ENCODE assay signal across 15 cellular contexts in genomic region chrX:40303256-40304077, GRCh38.
DNase-seq lines count a peak whose midpoint lies in the region; ATAC-seq and TF ChIP-seq lines count a peak whose summit lies in the region.
"Had no signal": no experiment of that assay in that cellular context is flagged by ENCODE, and none has a peak within 500 bp of the region (broad histone marks: within the 10 kb centered on the region; RNA-seq: fewer than 3 reads in every experiment).

No MANE protein-coding gene starts in this region.

- peaks cover 9% of the 10 kb centered on the region for H3K4me1 Mint-ChIP-seq in activated naive CD4-positive, alpha-beta T cell treated with anti-CD3 and anti-CD28 coated beads for 36 hours (ENCODE audit: low read depth)
- H3K4me1 Mint-ChIP-seq in activated naive CD4-positive, alpha-beta T cell treated with anti-CD3 and anti-CD28 coated beads, Interleukin-2, amount 10 ng/mL, durations not matched to agents 7 days and 5 days = peaks cover 3% of the 10 kb centered on the region
- H3K4me1 Mint-ChIP-seq in naive B cell = peaks cover 10 to 17% (median 16%) of the 10 kb centered on the region in 3 donors

- no peaks in the 10 kb centered on the region for H3K36me3 ChIP-seq in HEK293 (ENCODE audit: control insufficient read depth in 2 of 2, insufficient read depth in 1 of 2, low read length in 2 of 2)

- no peaks in the 10 kb centered on the region for H3K27me3 Mint-ChIP-seq in activated naive CD4-positive, alpha-beta T cell treated with anti-CD3 and anti-CD28 coated beads for 36 hours (ENCODE audit: low read depth)
- H3K27me3 Mint-ChIP-seq in activated naive CD4-positive, alpha-beta T cell treated with anti-CD3 and anti-CD28 coated beads, Interleukin-2, amount 10 ng/mL, durations not matched to agents 7 days and 5 days = no peaks in the 10 kb centered on the region
- H3K27me3 Mint-ChIP-seq in naive B cell = peaks cover 0 to 20% (median 0%) of the 10 kb centered on the region in 3 donors

- CTCF ChIA-PET in activated naive CD4-positive, alpha-beta T cell treated with anti-CD3 and anti-CD28 coated beads for 36 hours (lab: Charles Lee) = no interaction called here
- CTCF ChIA-PET in activated naive CD4-positive, alpha-beta T cell treated with anti-CD3 and anti-CD28 coated beads, Interleukin-2, amount 10 ng/mL, durations not matched to agents 7 days and 5 days (lab: Charles Lee) = no interaction called here
- CTCF ChIA-PET in HEK293 (lab: Yijun Ruan, JAX) = no interaction called here

- TF ChIP-seq POLR2A in lower leg skin (IDR thresholded peaks at IDR 0.05) = no peak

- H3K27ac ChIP-seq in HEK293 (ENCODE audit: extremely low read depth, low read depth, low read length) = no peak overlapping the region
- H3K27ac ChIP-seq: SK-N-MC had no signal

- 58 to 76% methylated on average over 4 of the region's 4 CpGs for WGBS in lower leg skin, 2 donors

- H3K27ac Mint-ChIP-seq in activated naive CD4-positive, alpha-beta T cell treated with anti-CD3 and anti-CD28 coated beads for 36 hours = no peak overlapping the region
- H3K27ac Mint-ChIP-seq in activated naive CD4-positive, alpha-beta T cell treated with anti-CD3 and anti-CD28 coated beads, Interleukin-2, amount 10 ng/mL, durations not matched to agents 7 days and 5 days = no peak overlapping the region
- peak overlapping the region in 5 of 6 donors; percentile 69 to 93 (median 78) for H3K27ac Mint-ChIP-seq in naive B cell

- H3K36me3 Mint-ChIP-seq in activated naive CD4-positive, alpha-beta T cell treated with anti-CD3 and anti-CD28 coated beads for 36 hours (ENCODE audit: low read depth) = no peaks in the 10 kb centered on the region
- H3K36me3 Mint-ChIP-seq in activated naive CD4-positive, alpha-beta T cell treated with anti-CD3 and anti-CD28 coated beads, Interleukin-2, amount 10 ng/mL, durations not matched to agents 7 days and 5 days = no peaks in the 10 kb centered on the region
- no peaks in the 10 kb centered on the region for H3K36me3 Mint-ChIP-seq in naive B cell

- POLR2A ChIA-PET in HEK293 (lab: Yijun Ruan, JAX) = no interaction called here

- no peak overlapping the region for H3K4me3 Mint-ChIP-seq in activated naive CD4-positive, alpha-beta T cell treated with anti-CD3 and anti-CD28 coated beads for 36 hours
- no peak overlapping the region for H3K4me3 Mint-ChIP-seq in activated naive CD4-positive, alpha-beta T cell treated with anti-CD3 and anti-CD28 coated beads, Interleukin-2, amount 10 ng/mL, durations not matched to agents 7 days and 5 days
- H3K4me3 Mint-ChIP-seq in naive B cell = peak overlapping the region in 3 of 8 donors; percentile 23 to 53 (median 46)

- peak; percentile 31 for DNase-seq in activated naive CD4-positive, alpha-beta T cell treated with anti-CD3 and anti-CD28 coated beads for 36 hours
- DNase-seq in activated naive CD4-positive, alpha-beta T cell treated with anti-CD3 and anti-CD28 coated beads, Interleukin-2, amount 10 ng/mL, durations not matched to agents 7 days and 5 days = no peak
- DNase-seq in SKM-1 (lab: John Stamatoyannopoulos, UW; ENCODE audit: unreplicated experiment) (peak; percentile 26), naive B cell (peak; percentile 11), lower leg skin (ENCODE audit: low spot score in 2 of 2) (no peak), NCI-H1417 (lab: John Stamatoyannopoulos, UW) (no peak), anterior cingulate cortex (lab: John Stamatoyannopoulos, UW) (no peak)
- DNase-seq: activated CD8-positive, alpha-beta memory T cell treated with anti-CD3 and anti-CD28 coated beads, Interleukin-2, amount 50 U/mL, for 48 hours; Calu3; caudate nucleus; NCI-H1105; NK-92 treated with Interleukin-12 subunit alpha and Interleukin-12 subunit beta, amount 100 ng/mL, for 24 hours had no signal

- no peaks in the 10 kb centered on the region for H3K4me1 ChIP-seq in HEK293 (ENCODE audit: control insufficient read depth, insufficient read depth, low read length)

- no peaks in the 10 kb centered on the region for H3K9me3 Mint-ChIP-seq in activated naive CD4-positive, alpha-beta T cell treated with anti-CD3 and anti-CD28 coated beads for 36 hours
- no peaks in the 10 kb centered on the region for H3K9me3 Mint-ChIP-seq in activated naive CD4-positive, alpha-beta T cell treated with anti-CD3 and anti-CD28 coated beads, Interleukin-2, amount 10 ng/mL, durations not matched to agents 7 days and 5 days
- H3K9me3 Mint-ChIP-seq in naive B cell = peaks cover 6 to 28% (median 14%) of the 10 kb centered on the region in 7 donors

- H3K9me3 ChIP-seq in HEK293 (ENCODE audit: control insufficient read depth, insufficient read depth, low read depth, low read length) = no peaks in the 10 kb centered on the region

- no peak for TF ChIP-seq CTCF in HEK293 (tag by site-specific recombination; IDR thresholded peaks at IDR 0.05)
- TF ChIP-seq CTCF in lower leg skin (IDR thresholded peaks at IDR 0.05) = no peak

- no peak overlapping the region for H3K4me3 ChIP-seq in HEK293 (ENCODE audit: low read depth, low read length)
- no peak overlapping the region for H3K4me3 ChIP-seq in lower leg skin (ENCODE audit: low read depth, poor library complexity, severe bottlenecking)
- H3K4me3 ChIP-seq: lung, SK-N-MC had no signal

- intact Hi-C loops in activated naive CD4-positive, alpha-beta T cell treated with anti-CD3 and anti-CD28 coated beads for 36 hours (cut with micrococcal nuclease) = no loop called here
- intact Hi-C loops in lower leg skin (cut with DNase I; ENCODE audit: low total_unique reads) = no loop called here

- peak; percentile 58 to 77 for ATAC-seq in naive B cell (ENCODE audit: low read depth in 2 of 2)

TF ChIP-seq in HEK293, 187 proteins besides CTCF, POLR2A, EP300 and RAD21:
- peak; percentile 88 for TF ChIP-seq ZFP3 (tag by site-specific recombination; IDR thresholded peaks at IDR 0.05; ENCODE audit: low read depth)
- no peak for TF ChIP-seq AEBP2 (tag by site-specific recombination; IDR thresholded peaks at IDR 0.05; ENCODE audit: borderline replicate concordance)
- TF ChIP-seq ZNF544 (tag by site-specific recombination; IDR thresholded peaks at IDR 0.05) = no peak

Comparison
In these comparisons a context has a peak if more than half of its experiments do, and no peak if none do; other contexts are left out.
1. DNase-seq: peak in activated naive CD4-positive, alpha-beta T cell treated with anti-CD3 and anti-CD28 coated beads for 36 hours (single experiment), SKM-1 (single experiment) and naive B cell (single experiment); none in activated naive CD4-positive, alpha-beta T cell treated with anti-CD3 and anti-CD28 coated beads, Interleukin-2, amount 10 ng/mL, durations not matched to agents 7 days and 5 days (single experiment), lower leg skin (0 of 2), NCI-H1417 (0 of 3) and anterior cingulate cortex (0 of 58).
2. H3K27ac Mint-ChIP-seq: peak in naive B cell (5 of 6); none in activated naive CD4-positive, alpha-beta T cell treated with anti-CD3 and anti-CD28 coated beads for 36 hours (single experiment) and activated naive CD4-positive, alpha-beta T cell treated with anti-CD3 and anti-CD28 coated beads, Interleukin-2, amount 10 ng/mL, durations not matched to agents 7 days and 5 days (single experiment).